14 cellular contexts compared by ENCODE assay signal in the genomic region with DNA sequence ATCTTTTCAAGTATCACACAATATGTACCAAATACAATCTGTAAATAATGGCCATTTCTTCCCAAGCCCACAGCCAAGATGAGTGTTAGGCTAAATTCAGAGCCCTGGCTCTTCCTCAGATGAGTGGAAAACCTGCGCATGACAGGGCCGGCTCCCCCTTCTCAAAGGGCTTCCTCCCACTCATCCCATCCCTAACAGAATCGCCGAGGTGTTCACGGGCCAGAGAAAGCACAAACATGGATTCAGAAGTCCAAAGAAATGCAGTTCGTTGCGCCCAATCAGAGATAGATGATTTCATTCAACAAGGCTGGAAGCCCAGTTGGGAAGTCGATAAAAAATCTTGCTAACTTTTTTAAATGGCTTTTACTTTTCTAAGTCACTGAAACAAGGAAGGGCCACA.
DNase-seq lines count a peak whose midpoint lies in the region; ATAC-seq and TF ChIP-seq lines count a peak whose summit lies in the region.
"Had no signal": no experiment of that assay in that cellular context is flagged by ENCODE, and none has a peak within 500 bp of the region (broad histone marks: within the 10 kb centered on the region; RNA-seq: fewer than 3 reads in every experiment).

No MANE protein-coding gene starts in this region.

- no peak overlapping the region for H3K27ac Mint-ChIP-seq in activated naive CD4-positive, alpha-beta T cell treated with anti-CD3 and anti-CD28 coated beads for 36 hours
- H3K27ac Mint-ChIP-seq: activated naive CD4-positive, alpha-beta T cell treated with anti-CD3 and anti-CD28 coated beads, Interleukin-2, amount 10 ng/mL, durations not matched to agents 7 days and 5 days; stimulated activated memory B cell treated with anti-CD40 and anti-IgM and Interleukin-4, amounts not matched to agents 10 μg/mL and 1 μg/mL and 100 μg/mL, for 72 hours had no signal

- dilution Hi-C loops in mammary epithelial cell (cut with HindIII; ENCODE audit: low sequenced_read_pairs) = no loop called here

- no peaks in the 10 kb centered on the region for H3K36me3 ChIP-seq in PC-3 (ENCODE audit: low read depth, low read length)
- peaks cover 5% of the 10 kb centered on the region for H3K36me3 ChIP-seq in mammary epithelial cell (ENCODE audit: insufficient read depth, low read length)
- H3K36me3 ChIP-seq in mesodermal cell (ENCODE audit: control insufficient read depth, insufficient read depth, low read length) = peaks cover 47% of the 10 kb centered on the region
- peaks cover 6 to 18% (median 13%) of the 10 kb centered on the region in 3 donors for H3K36me3 ChIP-seq in tibial artery

- POLR2A ChIA-PET in PC-3 (lab: Charles Lee; ENCODE audit: unreplicated experiment) = interaction anchor here (0.6 to 0.7 kb wide), 2 partner anchors 178 to 337 kb away, joined by 3 read pairs; no protein-coding TSS in a partner anchor

- TF ChIP-seq CTCF in PC-3 (conservative IDR thresholded peaks at IDR 0.05; ENCODE audit: low read depth, low read length) (no peak), mammary epithelial cell (conservative IDR thresholded peaks at IDR 0.05 in 1 of 2, IDR thresholded peaks at IDR 0.05 in 1 of 2; ENCODE audit: extremely low read depth in 1 of 2, insufficient read depth in 1 of 2, low read depth in 1 of 2, low read length in 2 of 2) (no peak), tibial artery (IDR thresholded peaks at IDR 0.05) (no peak)

- H3K9me2 ChIP-seq in PC-3 (replicated peaks; ENCODE audit: low read length) = no peaks in the 10 kb centered on the region

- 91% methylated on average over 8 of the region's 8 CpGs for WGBS in mammary epithelial cell (ENCODE audit: low coverage, missing lambda C conversion rate)
- 90% methylated on average over 6 to 7 of the region's 8 CpGs for WGBS in mesodermal cell (ENCODE audit: insufficient coverage in 2 of 2), 2 experiments

- CTCF ChIA-PET in PC-3 (lab: Charles Lee) (interaction anchor here (0.5 to 0.9 kb wide), 3 partner anchors 66 to 178 kb away, joined by 3 to 10 read pairs (median 3); no protein-coding TSS in a partner anchor), mammary epithelial cell (lab: Charles Lee; ENCODE audit: low non-redundant PET) (interaction anchor here (0.6 kb wide), 1 partner anchor 166 kb away, joined by 3 read pairs; no protein-coding TSS in a partner anchor)
- CTCF ChIA-PET in activated naive CD4-positive, alpha-beta T cell treated with anti-CD3 and anti-CD28 coated beads for 36 hours (lab: Charles Lee) = interaction anchor here (0.6 to 3.7 kb wide), 11 partner anchors 7 to 194 kb away, joined by 3 to 49 read pairs (median 8); no protein-coding TSS in a partner anchor

- H3K9me3 ChIP-seq in PC-3 (ENCODE audit: low read length) (no peaks in the 10 kb centered on the region), mammary epithelial cell (replicated peaks; ENCODE audit: insufficient read depth, low read length) (no peaks in the 10 kb centered on the region), mesodermal cell (ENCODE audit: control insufficient read depth, low read length) (no peaks in the 10 kb centered on the region), tibial artery (no peaks in the 10 kb centered on the region)

- H3K9me3 Mint-ChIP-seq in activated naive CD4-positive, alpha-beta T cell treated with anti-CD3 and anti-CD28 coated beads for 36 hours = no peaks in the 10 kb centered on the region
- H3K9me3 Mint-ChIP-seq: activated naive CD4-positive, alpha-beta T cell treated with anti-CD3 and anti-CD28 coated beads, Interleukin-2, amount 10 ng/mL, durations not matched to agents 7 days and 5 days; dendritic cell treated with granulocyte-macrophage colony-stimulating factor and Interleukin-4, amounts not matched to agents 40 ng/mL and 50 ng/mL, for 4 days; stimulated activated memory B cell treated with anti-CD40 and anti-IgM and Interleukin-4, amounts not matched to agents 10 μg/mL and 1 μg/mL and 100 μg/mL, for 72 hours had no signal

- H3K79me2 ChIP-seq in PC-3 (ENCODE audit: low read length) = no peaks in the 10 kb centered on the region
- no peaks in the 10 kb centered on the region for H3K79me2 ChIP-seq in mammary epithelial cell (ENCODE audit: insufficient read depth, low read length)

- H3K27me3 Mint-ChIP-seq in activated naive CD4-positive, alpha-beta T cell treated with anti-CD3 and anti-CD28 coated beads for 36 hours (ENCODE audit: low read depth) = no peaks in the 10 kb centered on the region
- H3K27me3 Mint-ChIP-seq: stimulated activated memory B cell treated with anti-CD40 and anti-IgM and Interleukin-4, amounts not matched to agents 10 μg/mL and 1 μg/mL and 100 μg/mL, for 72 hours had no signal

- H2AFZ ChIP-seq in PC-3 (ENCODE audit: low read length) (no peak overlapping the region), mammary epithelial cell (ENCODE audit: low read depth, low read length) (no peak overlapping the region)

- H4K20me1 ChIP-seq in PC-3 (ENCODE audit: low read length) (no peaks in the 10 kb centered on the region), mammary epithelial cell (ENCODE audit: insufficient read depth, low read length) (no peaks in the 10 kb centered on the region)

- H3K4me2 ChIP-seq in PC-3 (ENCODE audit: low read length) (peak overlapping the region; percentile 84), mammary epithelial cell (ENCODE audit: insufficient read depth, low read depth, low read length) (peak overlapping the region; percentile 73)

- peaks cover 15% of the 10 kb centered on the region for H3K4me1 Mint-ChIP-seq in activated naive CD4-positive, alpha-beta T cell treated with anti-CD3 and anti-CD28 coated beads for 36 hours (ENCODE audit: low read depth)

- H3K4me1 ChIP-seq in PC-3 (ENCODE audit: insufficient read depth, low read length) (peaks cover 33% of the 10 kb centered on the region), mammary epithelial cell (ENCODE audit: insufficient read depth, low read length) (peaks cover 34% of the 10 kb centered on the region), mesodermal cell (ENCODE audit: control insufficient read depth, insufficient read depth, low read length, poor library complexity, severe bottlenecking) (peaks cover 31% of the 10 kb centered on the region), tibial artery (peaks cover 9 to 65% (median 33%) of the 10 kb centered on the region in 4 donors)

- H3K9ac ChIP-seq in PC-3 (ENCODE audit: low read length) (peak overlapping the region; percentile 50; the same call in 1 of the 2 replicates), mammary epithelial cell (ENCODE audit: insufficient read depth, low read length) (peak overlapping the region; percentile 33)

- H3K36me3 Mint-ChIP-seq in activated naive CD4-positive, alpha-beta T cell treated with anti-CD3 and anti-CD28 coated beads for 36 hours (ENCODE audit: low read depth) = peaks cover 3% of the 10 kb centered on the region

- H3K27ac ChIP-seq in PC-3 (ENCODE audit: low read length) = peak overlapping the region; percentile 76
- H3K27ac ChIP-seq in mammary epithelial cell (ENCODE audit: insufficient read depth, low read depth, low read length) = peak overlapping the region; percentile 77
- H3K27ac ChIP-seq in mesodermal cell (ENCODE audit: low read depth, low read length, severe bottlenecking) = peak overlapping the region; percentile 93
- H3K27ac ChIP-seq in tibial artery = peak overlapping the region; percentile 64 to 71

- no peak overlapping the region for H3K4me3 Mint-ChIP-seq in activated naive CD4-positive, alpha-beta T cell treated with anti-CD3 and anti-CD28 coated beads for 36 hours
- H3K4me3 Mint-ChIP-seq: activated naive CD4-positive, alpha-beta T cell treated with anti-CD3 and anti-CD28 coated beads, Interleukin-2, amount 10 ng/mL, durations not matched to agents 7 days and 5 days; dendritic cell treated with granulocyte-macrophage colony-stimulating factor and Interleukin-4, amounts not matched to agents 40 ng/mL and 50 ng/mL, for 4 days; stimulated activated memory B cell treated with anti-CD40 and anti-IgM and Interleukin-4, amounts not matched to agents 10 μg/mL and 1 μg/mL and 100 μg/mL, for 72 hours had no signal

- no peaks in the 10 kb centered on the region for H3F3A ChIP-seq in PC-3 (ENCODE audit: low read length, unreplicated experiment)

- intact Hi-C loops in PC-3 (cut with micrococcal nuclease) (loop anchor here (1.0 to 2.0 kb wide), 4 partner anchors 14 to 179 kb away; no protein-coding TSS in a partner anchor), mammary epithelial cell (cut with micrococcal nuclease) (loop anchor here (1.0 kb wide), 4 partner anchors 23 to 179 kb away; no protein-coding TSS in a partner anchor), tibial artery (cut with DNase I; ENCODE audit: low total_unique reads) (no loop called here)
- intact Hi-C loops in activated naive CD4-positive, alpha-beta T cell treated with anti-CD3 and anti-CD28 coated beads for 36 hours (cut with micrococcal nuclease) = loop anchor here (1.0 to 2.0 kb wide), 2 partner anchors 122 to 179 kb away; a partner anchor contains a TSS

- H3K27me3 ChIP-seq in PC-3 (ENCODE audit: low read length) (no peaks in the 10 kb centered on the region), mammary epithelial cell (ENCODE audit: insufficient read depth, low read length) (no peaks in the 10 kb centered on the region), tibial artery (no peaks in the 10 kb centered on the region)

- H3K4me3 ChIP-seq in PC-3 (ENCODE audit: low read length) = no peak overlapping the region
- H3K4me3 ChIP-seq in mammary epithelial cell (replicated peaks in 1 of 3; ENCODE audit: insufficient read depth in 1 of 3, low read depth in 2 of 3, low read length in 3 of 3) = no peak overlapping the region
- H3K4me3 ChIP-seq in mesodermal cell (ENCODE audit: extremely low read depth, insufficient read depth, low read length, poor library complexity, severe bottlenecking) = no peak overlapping the region
- H3K4me3 ChIP-seq in tibial artery = no peak overlapping the region

- DNase-seq in PC-3 (no peak), mammary epithelial cell (no peak), tibial artery (no peak), medulla oblongata (ENCODE audit: extremely low spot score) (no peak), AG08395 (ENCODE audit: low spot score) (no peak), SIG-M5 treated with dmso at 0.1 percent for 504 hours (lab: John Stamatoyannopoulos, UW; ENCODE audit: unreplicated experiment) (no peak)
- no peak for DNase-seq in activated naive CD4-positive, alpha-beta T cell treated with anti-CD3 and anti-CD28 coated beads for 36 hours
- DNase-seq: activated naive CD4-positive, alpha-beta T cell treated with anti-CD3 and anti-CD28 coated beads, Interleukin-2, amount 10 ng/mL, durations not matched to agents 7 days and 5 days; kidney; stimulated activated CD4-positive, alpha-beta T cell treated with anti-CD3 and anti-CD28 coated beads, Interleukin-2, amount 100 ng/mL, for 48 hours; T-helper 9 cell had no signal

- no peak for ATAC-seq in PC-3
- ATAC-seq: stimulated activated memory B cell treated with anti-CD40 and anti-IgM and Interleukin-4, amounts not matched to agents 10 μg/mL and 1 μg/mL and 100 μg/mL, for 72 hours had no signal

- BruUV-seq in PC-3 (replicated peaks; lab: Mats Ljungman, UMichigan) (TSS peak; percentile 23), mammary epithelial cell (replicated peaks; lab: Mats Ljungman, UMichigan) (no TSS peak)

- in situ Hi-C loops in mammary epithelial cell (cut with MboI; ENCODE audit: low sequenced_read_pairs in 2 of 2) = loop anchor here (5.0 to 25.0 kb wide), 2 partner anchors 181 kb away; no protein-coding TSS in a partner anchor
